ENCODE assay signal across 23 cellular contexts in the genomic region with DNA sequence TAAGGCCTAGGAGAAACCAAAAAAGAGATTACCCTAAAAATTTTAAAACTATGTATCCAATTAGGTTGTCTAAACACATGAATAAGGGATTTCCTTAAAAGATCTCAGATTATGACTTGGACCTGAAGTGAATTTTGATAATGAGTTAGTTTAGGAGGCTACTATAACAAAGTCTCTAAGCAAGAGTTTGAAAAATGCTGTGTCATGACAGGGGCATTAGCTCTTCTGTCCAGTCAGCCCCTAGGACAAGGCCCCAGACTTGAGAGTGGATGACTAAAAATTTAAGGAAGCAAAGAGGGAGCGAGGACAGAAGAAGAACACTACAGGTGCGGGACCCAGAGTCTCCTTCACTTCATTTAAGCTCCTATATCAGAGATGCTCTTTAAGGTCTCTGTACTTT.
DNase-seq lines count a peak whose midpoint lies in the region; ATAC-seq, FAIRE-seq and TF ChIP-seq lines count a peak whose summit lies in the region.
"Had no signal": no experiment of that assay in that cellular context is flagged by ENCODE, and none has a peak within 500 bp of the region (broad histone marks: within the 10 kb centered on the region; RNA-seq: fewer than 3 reads in every experiment).

No MANE protein-coding gene starts in this region.

- H2AFZ ChIP-seq in GM12878 (ENCODE audit: control insufficient read depth, low read depth, low read length), result no peak overlapping the region

- RAD21 ChIA-PET in GM12878 (lab: Charles Lee; ENCODE audit: unreplicated experiment), result no interaction called here

- H3K79me2 ChIP-seq in GM12878 (ENCODE audit: control insufficient read depth, insufficient read depth, low read length), result no peaks in the 10 kb centered on the region

- TF ChIP-seq EP300 in GM12878 (IDR thresholded peaks at IDR 0.05; ENCODE audit: borderline replicate concordance in 1 of 2, control insufficient read depth in 1 of 2, low read depth in 2 of 2, low read length in 2 of 2) (no peak), sigmoid colon (IDR thresholded peaks at IDR 0.05) (no peak)

- no peak overlapping the region for H3K4me2 ChIP-seq in GM12878 (ENCODE audit: control insufficient read depth, insufficient read depth)

- H3K4me1 ChIP-seq in GM12878 (ENCODE audit: control insufficient read depth, insufficient read depth, low read length) (no peaks in the 10 kb centered on the region), sigmoid colon (no peaks in the 10 kb centered on the region)
- H3K4me1 ChIP-seq: SJSA1 had no signal

- H4K20me1 ChIP-seq in GM12878 (ENCODE audit: control insufficient read depth, insufficient read depth), result no peaks in the 10 kb centered on the region

- no peaks in the 10 kb centered on the region; the same call in 2 of the 3 replicates for H3K9me3 ChIP-seq in GM12878 (replicated peaks; ENCODE audit: control insufficient read depth, insufficient read depth, low read length)
- H3K9me3 ChIP-seq in sigmoid colon, result no peaks in the 10 kb centered on the region
- H3K9me3 ChIP-seq: SJSA1 had no signal

- TF ChIP-seq POLR2A in GM12878 (IDR thresholded peaks at IDR 0.05; ENCODE audit: low read depth, low read length) (no peak), sigmoid colon (IDR thresholded peaks at IDR 0.05) (no peak)

- H3K27me3 ChIP-seq in GM12878 (replicated peaks in 1 of 2; ENCODE audit: control insufficient read depth in 2 of 2, insufficient read depth in 2 of 2, low read length in 1 of 2) (no peaks in the 10 kb centered on the region), sigmoid colon (no peaks in the 10 kb centered on the region)
- H3K27me3 ChIP-seq: SJSA1 had no signal

- SMC1A ChIA-PET in GM12878 (lab: Charles Lee; ENCODE audit: uncharacterized antibody, unreplicated experiment), result interaction anchor here (0.7 to 1.3 kb wide), 2 partner anchors 22 to 127 kb away, joined by 4 read pairs; no protein-coding TSS in a partner anchor

- H3K27ac ChIP-seq in GM12878 (ENCODE audit: control insufficient read depth, insufficient read depth) (no peak overlapping the region), sigmoid colon (no peak overlapping the region)
- H3K27ac ChIP-seq: 22Rv1, SJSA1 had no signal

- H3K9ac ChIP-seq in GM12878 (ENCODE audit: control insufficient read depth, insufficient read depth, low read length), result no peak overlapping the region

- no peak overlapping the region for H3K4me3 ChIP-seq in GM12878
- H3K4me3 ChIP-seq in sigmoid colon, result no peak overlapping the region
- H3K4me3 ChIP-seq: SJSA1 had no signal

- no TSS peak for BruUV-seq in GM12878 (replicated peaks; lab: Mats Ljungman, UMichigan)

- DNase-seq in DMS53 (lab: John Stamatoyannopoulos, UW) (peak; percentile 4), DMS53 treated with DMSO at 0.1 percent for 48 hours (lab: John Stamatoyannopoulos, UW; ENCODE audit: unreplicated experiment) (no peak), NCI-H460 (ENCODE audit: extremely low read depth, low read depth) (peak; percentile 26), GM12878 (ENCODE audit: low read depth, low spot score) (no peak), myocyte (ENCODE audit: low read depth) (peak; percentile 21), sigmoid colon (no peak), D721Med (ENCODE audit: insufficient read length, low spot score) (no peak)
- DNase-seq in activated CD4-positive, alpha-beta T cell treated with anti-CD3 and anti-CD28 coated beads for 48 hours, result no peak
- DNase-seq: C1 segment of cervical spinal cord; CD8-positive, alpha-beta T cell; DMS79; H9; HFFc6; MM.1S; NCI-H1048; NCI-H1417 treated with DMSO at 0.1 percent for 48 hours; NCI-H187; NCI-H2107; NCI-H226; NCI-H524 had no signal

- WGBS in GM12878 (ENCODE audit: insufficient coverage, insufficient replicate concordance, low lambda C conversion rate, missing lambda C conversion rate), result 100% methylated on average over 2 of the region's 2 CpGs
- 98 to 99% methylated on average over 2 of the region's 2 CpGs for WGBS in sigmoid colon, 2 donors

- in situ Hi-C loops in GM12878 (cut with MboI), result no loop called here

- ATAC-seq in GM12878, result no peak
- ATAC-seq: CD8-positive, alpha-beta T cell; Right ventricle myocardium inferior had no signal

- intact Hi-C loops in GM12878 (cut with micrococcal nuclease; ENCODE audit: unreplicated experiment), result no loop called here
- intact Hi-C loops in sigmoid colon (cut with DNase I), result no loop called here

- no peaks in the 10 kb centered on the region for H3K36me3 ChIP-seq in GM12878 (ENCODE audit: control insufficient read depth in 2 of 2, insufficient read depth in 2 of 2, low read length in 1 of 2)
- H3K36me3 ChIP-seq in sigmoid colon, result no peaks in the 10 kb centered on the region
- H3K36me3 ChIP-seq: SJSA1 had no signal

- no peak for TF ChIP-seq CTCF in GM12878 (IDR thresholded peaks at IDR 0.05 in 2 of 3, conservative IDR thresholded peaks at IDR 0.05 in 1 of 3; ENCODE audit: control insufficient read depth in 2 of 3, extremely low read depth in 1 of 3, insufficient read depth in 1 of 3, low read depth in 3 of 3, low read length in 3 of 3)
- TF ChIP-seq CTCF in sigmoid colon (IDR thresholded peaks at IDR 0.05), result no peak
- TF ChIP-seq CTCF in D721Med (IDR thresholded peaks at IDR 0.05; ENCODE audit: insufficient read depth, missing control alignments), result no peak

- FAIRE-seq in GM12878 (lab: Jason Lieb, UNC) (peak; percentile 57), D721Med (lab: Jason Lieb, UNC) (no peak)

- no peak for TF ChIP-seq RAD21 in GM12878 (IDR thresholded peaks at IDR 0.05; ENCODE audit: insufficient read depth, low read depth, low read length)

- POLR2A ChIA-PET in GM12878 (lab: Charles Lee), result no interaction called here

- CTCF ChIA-PET in GM12878 (lab: Yijun Ruan, JAX), result no interaction called here

TF ChIP-seq in GM12878, 131 proteins besides CTCF, POLR2A, EP300 and RAD21:
- no peak for TF ChIP-seq WRNIP1 (IDR thresholded peaks at IDR 0.05; ENCODE audit: borderline replicate concordance, low read depth, low read length)

Comparison
In these comparisons a context has a peak if more than half of its experiments do, and no peak if none do; other contexts are left out.
1. DNase-seq: peak in DMS53 (single experiment), NCI-H460 (single experiment) and myocyte (single experiment); none in DMS53 treated with DMSO at 0.1 percent for 48 hours (single experiment), GM12878 (single experiment), sigmoid colon (single experiment), D721Med (single experiment) and activated CD4-positive, alpha-beta T cell treated with anti-CD3 and anti-CD28 coated beads for 48 hours (single experiment).